In genomic region chr5:55674340-55674739, GRCh38 we compare ENCODE assay signal across 1 cellular context.
TF ChIP-seq lines count a peak whose summit lies in the region.

No MANE protein-coding gene starts in this region.

TF ChIP-seq in HepG2, 621 proteins besides CTCF, POLR2A, EP300 and RAD21 (continued from another document):
- TF ChIP-seq TFDP2 (CRISPR knock-in tag; IDR thresholded peaks at IDR 0.05) (no peak), ZNF615 (CRISPR knock-in tag; IDR thresholded peaks at IDR 0.05; ENCODE audit: borderline replicate concordance) (no peak), ZMYM2 (CRISPR knock-in tag; IDR thresholded peaks at IDR 0.05) (no peak)
TF ChIP-seq in HepG2: peak in this region for 1.
